In the genomic region with DNA sequence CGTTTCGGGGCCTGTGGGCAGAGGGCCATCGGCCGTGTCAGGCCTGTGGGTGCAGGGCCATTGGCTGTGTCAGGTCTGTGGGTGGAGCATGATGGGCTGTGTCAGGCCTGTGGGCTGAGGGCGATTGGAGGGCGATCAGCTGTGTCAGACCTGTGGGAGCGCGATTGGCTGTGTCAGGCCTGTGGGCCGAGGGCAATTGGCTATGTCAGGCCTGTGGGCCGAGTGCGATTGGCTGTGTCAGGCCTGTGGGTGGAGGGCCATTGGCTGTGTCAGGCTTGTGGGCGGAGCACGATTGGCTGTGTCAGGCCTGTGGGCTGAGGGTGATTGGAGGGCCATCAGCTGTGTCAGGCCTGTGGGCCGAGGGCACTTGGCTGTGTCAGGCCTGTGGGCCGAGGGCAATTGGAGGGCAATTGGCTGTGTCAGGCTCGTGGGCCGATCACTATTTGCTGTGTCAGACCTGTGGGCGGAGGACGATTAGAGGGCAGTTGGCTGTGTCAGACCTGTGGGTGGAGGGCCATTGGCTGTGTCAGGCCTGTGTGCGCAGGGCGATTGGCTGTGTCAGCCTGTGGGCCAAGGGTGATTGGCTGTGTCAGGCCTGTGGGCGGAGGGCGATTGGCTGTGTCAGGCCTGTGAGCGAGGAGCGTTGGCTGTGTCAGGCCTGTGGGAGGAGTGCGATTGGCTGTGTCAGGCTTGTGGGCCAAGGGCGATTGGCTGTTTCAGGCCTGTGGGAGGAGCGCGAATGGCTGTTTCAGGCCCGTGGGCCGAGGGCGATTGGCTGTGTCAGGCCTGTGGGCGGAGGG, we compare ENCODE assay signal across 2 cellular contexts.
TF ChIP-seq lines count a peak whose summit lies in the region.

No MANE protein-coding gene starts in this region.

TF ChIP-seq in HepG2, 621 proteins besides CTCF, POLR2A, EP300 and RAD21:
- TF ChIP-seq AGO2 (optimal IDR thresholded peaks at IDR 0.05; ENCODE audit: low read depth, low read length) (peak; percentile 24), ZSCAN20 (CRISPR knock-in tag; IDR thresholded peaks at IDR 0.05; ENCODE audit: borderline replicate concordance) (no peak)

TF ChIP-seq in K562, 482 proteins besides CTCF, POLR2A, EP300 and RAD21 (continues in another document):
- TF ChIP-seq HMGN3 (IDR thresholded peaks at IDR 0.05; ENCODE audit: borderline replicate concordance, extremely low read depth, insufficient read length, low read depth, low read length) (peak; percentile 45), MYBL2 (IDR thresholded peaks at IDR 0.05; ENCODE audit: low read depth) (peak; percentile 44; the same call in 1 of the 2 replicates), MYBL2 (CRISPR knock-in tag; IDR thresholded peaks at IDR 0.05; ENCODE audit: borderline replicate concordance) (no peak), ARHGAP35 (IDR thresholded peaks at IDR 0.05; ENCODE audit: partially characterized antibody) (no peak), KDM1A (IDR thresholded peaks at IDR 0.05) (no peak), ARID2 (IDR thresholded peaks at IDR 0.05) (no peak), MYNN (IDR thresholded peaks at IDR 0.05) (no peak), MYNN (CRISPR knock-in tag; IDR thresholded peaks at IDR 0.05) (no peak), CREM (IDR thresholded peaks at IDR 0.05; ENCODE audit: low read depth) (peak; percentile 43), FOXP1 (CRISPR knock-in tag; IDR thresholded peaks at IDR 0.05) (no peak), NFE2 (IDR thresholded peaks at IDR 0.05; ENCODE audit: low read depth) (peak; percentile 80), PTTG1 (tag; IDR thresholded peaks at IDR 0.05; ENCODE audit: low read depth) (no peak), ASH1L (IDR thresholded peaks at IDR 0.05; ENCODE audit: borderline replicate concordance, low read depth, partially characterized antibody) (peak; percentile 75), MEIS2 (IDR thresholded peaks at IDR 0.05; ENCODE audit: partially characterized antibody) (no peak), ZC3H8 (IDR thresholded peaks at IDR 0.05) (no peak), MAFG (tag; conservative IDR thresholded peaks at IDR 0.05) (no peak; the same call in 1 of the 2 replicates), EP400 (IDR thresholded peaks at IDR 0.05) (no peak), EGR1 (conservative IDR thresholded peaks at IDR 0.05) (peak; percentile 81), MTF1 (CRISPR knock-in tag; IDR thresholded peaks at IDR 0.05; ENCODE audit: borderline replicate concordance) (no peak), ZNF644 (tag; IDR thresholded peaks at IDR 0.05; ENCODE audit: low read depth) (no peak), ZNF347 (CRISPR knock-in tag; IDR thresholded peaks at IDR 0.05; ENCODE audit: low read depth) (no peak), ZNF830 (CRISPR knock-in tag; IDR thresholded peaks at IDR 0.05) (no peak), ZNF695 (CRISPR knock-in tag; IDR thresholded peaks at IDR 0.05) (no peak), CHD1 (IDR thresholded peaks at IDR 0.05; ENCODE audit: low read length) (no peak), FIP1L1 (IDR thresholded peaks at IDR 0.05; ENCODE audit: low read depth, low read length, poor library complexity, severe bottlenecking) (peak; percentile 85)
- TF ChIP-seq, protein P1, sequence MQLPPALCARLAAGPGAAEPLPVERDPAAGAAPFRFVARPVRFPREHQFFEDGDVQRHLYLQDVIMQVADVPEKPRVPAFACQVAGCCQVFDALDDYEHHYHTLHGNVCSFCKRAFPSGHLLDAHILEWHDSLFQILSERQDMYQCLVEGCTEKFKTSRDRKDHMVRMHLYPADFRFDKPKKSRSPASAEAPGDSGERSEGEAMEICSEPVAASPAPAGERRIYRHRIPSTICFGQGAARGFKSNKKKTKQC (CRISPR knock-in tag; IDR thresholded peaks at IDR 0.05) = no peak
- TF ChIP-seq, protein P2, sequence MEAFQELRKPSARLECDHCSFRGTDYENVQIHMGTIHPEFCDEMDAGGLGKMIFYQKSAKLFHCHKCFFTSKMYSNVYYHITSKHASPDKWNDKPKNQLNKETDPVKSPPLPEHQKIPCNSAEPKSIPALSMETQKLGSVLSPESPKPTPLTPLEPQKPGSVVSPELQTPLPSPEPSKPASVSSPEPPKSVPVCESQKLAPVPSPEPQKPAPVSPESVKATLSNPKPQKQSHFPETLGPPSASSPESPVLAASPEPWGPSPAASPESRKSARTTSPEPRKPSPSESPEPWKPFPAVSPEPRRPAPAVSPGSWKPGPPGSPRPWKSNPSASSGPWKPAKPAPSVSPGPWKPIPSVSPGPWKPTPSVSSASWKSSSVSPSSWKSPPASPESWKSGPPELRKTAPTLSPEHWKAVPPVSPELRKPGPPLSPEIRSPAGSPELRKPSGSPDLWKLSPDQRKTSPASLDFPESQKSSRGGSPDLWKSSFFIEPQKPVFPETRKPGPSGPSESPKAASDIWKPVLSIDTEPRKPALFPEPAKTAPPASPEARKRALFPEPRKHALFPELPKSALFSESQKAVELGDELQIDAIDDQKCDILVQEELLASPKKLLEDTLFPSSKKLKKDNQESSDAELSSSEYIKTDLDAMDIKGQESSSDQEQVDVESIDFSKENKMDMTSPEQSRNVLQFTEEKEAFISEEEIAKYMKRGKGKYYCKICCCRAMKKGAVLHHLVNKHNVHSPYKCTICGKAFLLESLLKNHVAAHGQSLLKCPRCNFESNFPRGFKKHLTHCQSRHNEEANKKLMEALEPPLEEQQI (IDR thresholded peaks at IDR 0.05) = peak; percentile 49; the same call in 1 of the 2 replicates
- TF ChIP-seq, protein P3, sequence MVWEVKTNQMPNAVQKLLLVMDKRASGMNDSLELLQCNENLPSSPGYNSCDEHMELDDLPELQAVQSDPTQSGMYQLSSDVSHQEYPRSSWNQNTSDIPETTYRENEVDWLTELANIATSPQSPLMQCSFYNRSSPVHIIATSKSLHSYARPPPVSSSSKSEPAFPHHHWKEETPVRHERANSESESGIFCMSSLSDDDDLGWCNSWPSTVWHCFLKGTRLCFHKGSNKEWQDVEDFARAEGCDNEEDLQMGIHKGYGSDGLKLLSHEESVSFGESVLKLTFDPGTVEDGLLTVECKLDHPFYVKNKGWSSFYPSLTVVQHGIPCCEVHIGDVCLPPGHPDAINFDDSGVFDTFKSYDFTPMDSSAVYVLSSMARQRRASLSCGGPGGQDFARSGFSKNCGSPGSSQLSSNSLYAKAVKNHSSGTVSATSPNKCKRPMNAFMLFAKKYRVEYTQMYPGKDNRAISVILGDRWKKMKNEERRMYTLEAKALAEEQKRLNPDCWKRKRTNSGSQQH (CRISPR knock-in tag; IDR thresholded peaks at IDR 0.05) = no peak
- TF ChIP-seq, protein P4, sequence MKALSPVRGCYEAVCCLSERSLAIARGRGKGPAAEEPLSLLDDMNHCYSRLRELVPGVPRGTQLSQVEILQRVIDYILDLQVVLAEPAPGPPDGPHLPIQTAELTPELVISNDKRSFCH (CRISPR knock-in tag; IDR thresholded peaks at IDR 0.05) = no peak
- TF ChIP-seq, protein P4 (tag; IDR thresholded peaks at IDR 0.05) = no peak
- TF ChIP-seq, protein P5, sequence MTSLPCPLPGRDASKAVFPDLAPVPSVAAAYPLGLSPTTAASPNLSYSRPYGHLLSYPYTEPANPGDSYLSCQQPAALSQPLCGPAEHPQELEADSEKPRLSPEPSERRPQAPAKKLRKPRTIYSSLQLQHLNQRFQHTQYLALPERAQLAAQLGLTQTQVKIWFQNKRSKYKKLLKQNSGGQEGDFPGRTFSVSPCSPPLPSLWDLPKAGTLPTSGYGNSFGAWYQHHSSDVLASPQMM (CRISPR knock-in tag; IDR thresholded peaks at IDR 0.05) = no peak
- TF ChIP-seq, protein P6, sequence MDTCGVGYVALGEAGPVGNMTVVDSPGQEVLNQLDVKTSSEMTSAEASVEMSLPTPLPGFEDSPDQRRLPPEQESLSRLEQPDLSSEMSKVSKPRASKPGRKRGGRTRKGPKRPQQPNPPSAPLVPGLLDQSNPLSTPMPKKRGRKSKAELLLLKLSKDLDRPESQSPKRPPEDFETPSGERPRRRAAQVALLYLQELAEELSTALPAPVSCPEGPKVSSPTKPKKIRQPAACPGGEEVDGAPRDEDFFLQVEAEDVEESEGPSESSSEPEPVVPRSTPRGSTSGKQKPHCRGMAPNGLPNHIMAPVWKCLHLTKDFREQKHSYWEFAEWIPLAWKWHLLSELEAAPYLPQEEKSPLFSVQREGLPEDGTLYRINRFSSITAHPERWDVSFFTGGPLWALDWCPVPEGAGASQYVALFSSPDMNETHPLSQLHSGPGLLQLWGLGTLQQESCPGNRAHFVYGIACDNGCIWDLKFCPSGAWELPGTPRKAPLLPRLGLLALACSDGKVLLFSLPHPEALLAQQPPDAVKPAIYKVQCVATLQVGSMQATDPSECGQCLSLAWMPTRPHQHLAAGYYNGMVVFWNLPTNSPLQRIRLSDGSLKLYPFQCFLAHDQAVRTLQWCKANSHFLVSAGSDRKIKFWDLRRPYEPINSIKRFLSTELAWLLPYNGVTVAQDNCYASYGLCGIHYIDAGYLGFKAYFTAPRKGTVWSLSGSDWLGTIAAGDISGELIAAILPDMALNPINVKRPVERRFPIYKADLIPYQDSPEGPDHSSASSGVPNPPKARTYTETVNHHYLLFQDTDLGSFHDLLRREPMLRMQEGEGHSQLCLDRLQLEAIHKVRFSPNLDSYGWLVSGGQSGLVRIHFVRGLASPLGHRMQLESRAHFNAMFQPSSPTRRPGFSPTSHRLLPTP (IDR thresholded peaks at IDR 0.05; ENCODE audit: borderline replicate concordance, extremely low read depth, insufficient read length) = no peak
- TF ChIP-seq, protein P7, sequence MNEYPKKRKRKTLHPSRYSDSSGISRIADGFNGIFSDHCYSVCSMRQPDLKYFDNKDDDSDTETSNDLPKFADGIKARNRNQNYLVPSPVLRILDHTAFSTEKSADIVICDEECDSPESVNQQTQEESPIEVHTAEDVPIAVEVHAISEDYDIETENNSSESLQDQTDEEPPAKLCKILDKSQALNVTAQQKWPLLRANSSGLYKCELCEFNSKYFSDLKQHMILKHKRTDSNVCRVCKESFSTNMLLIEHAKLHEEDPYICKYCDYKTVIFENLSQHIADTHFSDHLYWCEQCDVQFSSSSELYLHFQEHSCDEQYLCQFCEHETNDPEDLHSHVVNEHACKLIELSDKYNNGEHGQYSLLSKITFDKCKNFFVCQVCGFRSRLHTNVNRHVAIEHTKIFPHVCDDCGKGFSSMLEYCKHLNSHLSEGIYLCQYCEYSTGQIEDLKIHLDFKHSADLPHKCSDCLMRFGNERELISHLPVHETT (CRISPR knock-in tag; conservative IDR thresholded peaks at IDR 0.05 in 1 of 2, IDR thresholded peaks at IDR 0.05 in 1 of 2) = no peak
- TF ChIP-seq, protein P8, sequence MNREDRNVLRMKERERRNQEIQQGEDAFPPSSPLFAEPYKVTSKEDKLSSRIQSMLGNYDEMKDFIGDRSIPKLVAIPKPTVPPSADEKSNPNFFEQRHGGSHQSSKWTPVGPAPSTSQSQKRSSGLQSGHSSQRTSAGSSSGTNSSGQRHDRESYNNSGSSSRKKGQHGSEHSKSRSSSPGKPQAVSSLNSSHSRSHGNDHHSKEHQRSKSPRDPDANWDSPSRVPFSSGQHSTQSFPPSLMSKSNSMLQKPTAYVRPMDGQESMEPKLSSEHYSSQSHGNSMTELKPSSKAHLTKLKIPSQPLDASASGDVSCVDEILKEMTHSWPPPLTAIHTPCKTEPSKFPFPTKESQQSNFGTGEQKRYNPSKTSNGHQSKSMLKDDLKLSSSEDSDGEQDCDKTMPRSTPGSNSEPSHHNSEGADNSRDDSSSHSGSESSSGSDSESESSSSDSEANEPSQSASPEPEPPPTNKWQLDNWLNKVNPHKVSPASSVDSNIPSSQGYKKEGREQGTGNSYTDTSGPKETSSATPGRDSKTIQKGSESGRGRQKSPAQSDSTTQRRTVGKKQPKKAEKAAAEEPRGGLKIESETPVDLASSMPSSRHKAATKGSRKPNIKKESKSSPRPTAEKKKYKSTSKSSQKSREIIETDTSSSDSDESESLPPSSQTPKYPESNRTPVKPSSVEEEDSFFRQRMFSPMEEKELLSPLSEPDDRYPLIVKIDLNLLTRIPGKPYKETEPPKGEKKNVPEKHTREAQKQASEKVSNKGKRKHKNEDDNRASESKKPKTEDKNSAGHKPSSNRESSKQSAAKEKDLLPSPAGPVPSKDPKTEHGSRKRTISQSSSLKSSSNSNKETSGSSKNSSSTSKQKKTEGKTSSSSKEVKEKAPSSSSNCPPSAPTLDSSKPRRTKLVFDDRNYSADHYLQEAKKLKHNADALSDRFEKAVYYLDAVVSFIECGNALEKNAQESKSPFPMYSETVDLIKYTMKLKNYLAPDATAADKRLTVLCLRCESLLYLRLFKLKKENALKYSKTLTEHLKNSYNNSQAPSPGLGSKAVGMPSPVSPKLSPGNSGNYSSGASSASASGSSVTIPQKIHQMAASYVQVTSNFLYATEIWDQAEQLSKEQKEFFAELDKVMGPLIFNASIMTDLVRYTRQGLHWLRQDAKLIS (CRISPR knock-in tag; IDR thresholded peaks at IDR 0.05) = no peak
- TF ChIP-seq, protein P9, sequence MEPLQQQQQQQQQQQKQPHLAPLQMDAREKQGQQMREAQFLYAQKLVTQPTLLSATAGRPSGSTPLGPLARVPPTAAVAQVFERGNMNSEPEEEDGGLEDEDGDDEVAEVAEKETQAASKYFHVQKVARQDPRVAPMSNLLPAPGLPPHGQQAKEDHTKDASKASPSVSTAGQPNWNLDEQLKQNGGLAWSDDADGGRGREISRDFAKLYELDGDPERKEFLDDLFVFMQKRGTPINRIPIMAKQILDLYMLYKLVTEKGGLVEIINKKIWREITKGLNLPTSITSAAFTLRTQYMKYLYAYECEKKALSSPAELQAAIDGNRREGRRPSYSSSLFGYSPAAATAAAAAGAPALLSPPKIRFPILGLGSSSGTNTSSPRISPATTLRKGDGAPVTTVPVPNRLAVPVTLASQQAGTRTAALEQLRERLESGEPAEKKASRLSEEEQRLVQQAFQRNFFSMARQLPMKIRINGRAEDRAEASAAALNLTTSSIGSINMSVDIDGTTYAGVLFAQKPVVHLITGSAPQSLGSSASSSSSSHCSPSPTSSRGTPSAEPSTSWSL (CRISPR knock-in tag; IDR thresholded peaks at IDR 0.05; ENCODE audit: borderline replicate concordance) = no peak
- TF ChIP-seq, protein P10, sequence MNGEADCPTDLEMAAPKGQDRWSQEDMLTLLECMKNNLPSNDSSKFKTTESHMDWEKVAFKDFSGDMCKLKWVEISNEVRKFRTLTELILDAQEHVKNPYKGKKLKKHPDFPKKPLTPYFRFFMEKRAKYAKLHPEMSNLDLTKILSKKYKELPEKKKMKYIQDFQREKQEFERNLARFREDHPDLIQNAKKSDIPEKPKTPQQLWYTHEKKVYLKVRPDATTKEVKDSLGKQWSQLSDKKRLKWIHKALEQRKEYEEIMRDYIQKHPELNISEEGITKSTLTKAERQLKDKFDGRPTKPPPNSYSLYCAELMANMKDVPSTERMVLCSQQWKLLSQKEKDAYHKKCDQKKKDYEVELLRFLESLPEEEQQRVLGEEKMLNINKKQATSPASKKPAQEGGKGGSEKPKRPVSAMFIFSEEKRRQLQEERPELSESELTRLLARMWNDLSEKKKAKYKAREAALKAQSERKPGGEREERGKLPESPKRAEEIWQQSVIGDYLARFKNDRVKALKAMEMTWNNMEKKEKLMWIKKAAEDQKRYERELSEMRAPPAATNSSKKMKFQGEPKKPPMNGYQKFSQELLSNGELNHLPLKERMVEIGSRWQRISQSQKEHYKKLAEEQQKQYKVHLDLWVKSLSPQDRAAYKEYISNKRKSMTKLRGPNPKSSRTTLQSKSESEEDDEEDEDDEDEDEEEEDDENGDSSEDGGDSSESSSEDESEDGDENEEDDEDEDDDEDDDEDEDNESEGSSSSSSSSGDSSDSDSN (IDR thresholded peaks at IDR 0.05; ENCODE audit: borderline replicate concordance in 1 of 2, low read depth in 2 of 2, low read length in 2 of 2) = no peak
